ENCODE assay signal across 8 cellular contexts in genomic region chrX:76149160-76149841, GRCh38. TPM values are rescaled to one million over a fixed set of nuclear protein-coding genes. Genes with fewer than 3 reads are reported as not detected.
DNase-seq lines count a peak whose midpoint lies in the region; ATAC-seq and TF ChIP-seq lines count a peak whose summit lies in the region.
"Not testable (repeated sequence)": the region's sequence is repeated elsewhere in the genome, so short reads cannot be mapped to it uniquely, and the experiment has no call there.

No MANE protein-coding gene starts in this region.

- H3K27ac Mint-ChIP-seq in activated CD4-positive, alpha-beta T cell treated with anti-CD3 and anti-CD28 coated beads, Interleukin-2, amount 10 ng/mL, durations not matched to agents 24 days and 14 days: peak overlapping the region; percentile 99
- H3K27ac Mint-ChIP-seq in effector memory CD8-positive, alpha-beta T cell: peak overlapping the region; percentile 96 to 98

- H4K8ac ChIP-seq in IMR-90 (ENCODE audit: low read depth in 2 of 2, low read length in 2 of 2): peak overlapping the region in 1 of 2 experiments; percentile 88; a peak in 1 of 4 replicates

- H3K27me3 ChIP-seq in IMR-90 (ENCODE audit: control insufficient read depth, insufficient read depth, low read length); thoracic aorta (replicated peaks; ENCODE audit: insufficient read depth): not testable (repeated sequence)

- CTCF ChIA-PET in IMR-90 (lab: Yijun Ruan, JAX): not testable (repeated sequence)

- H3K9ac ChIP-seq in IMR-90 (ENCODE audit: low read depth, low read length): not testable (repeated sequence)

- not testable (repeated sequence) for H2AK5ac ChIP-seq in IMR-90 (ENCODE audit: low read depth, low read length)

- not testable (repeated sequence) for H2BK120ac ChIP-seq in IMR-90 (ENCODE audit: low read depth, low read length)

- not testable (repeated sequence) for H3K4me1 ChIP-seq in IMR-90 (ENCODE audit: control insufficient read depth, insufficient read depth, low read length); thoracic aorta (ENCODE audit: control insufficient read depth in 1 of 2, low read depth in 2 of 2)
- peaks cover 12% of the 10 kb centered on the region for H3K4me1 ChIP-seq in mucosa of descending colon (ENCODE audit: low read depth)

- not testable (repeated sequence) for TF ChIP-seq RAD21 in IMR-90 (IDR thresholded peaks at IDR 0.05; ENCODE audit: low read length)

- H3K4me3 Mint-ChIP-seq in activated CD4-positive, alpha-beta T cell treated with anti-CD3 and anti-CD28 coated beads, Interleukin-2, amount 10 ng/mL, durations not matched to agents 24 days and 14 days: peak overlapping the region; percentile 78
- peak overlapping the region; percentile 77 to 79 for H3K4me3 Mint-ChIP-seq in effector memory CD8-positive, alpha-beta T cell

- WGBS in IMR-90 (ENCODE audit: extremely low coverage in 2 of 2, insufficient read length in 1 of 2), 2 experiments: no CpG with 5 or more reads among the region's 40 CpGs

- not testable (repeated sequence) for TF ChIP-seq CTCF in IMR-90 (conservative IDR thresholded peaks at IDR 0.05; ENCODE audit: low read depth, low read length); mucosa of descending colon (IDR thresholded peaks at IDR 0.05); thoracic aorta (IDR thresholded peaks at IDR 0.05)

- not testable (repeated sequence) for H4K91ac ChIP-seq in IMR-90 (ENCODE audit: insufficient read depth, low read depth, low read length)

- H3K27me3 Mint-ChIP-seq in activated CD4-positive, alpha-beta T cell treated with anti-CD3 and anti-CD28 coated beads, Interleukin-2, amount 10 ng/mL, durations not matched to agents 24 days and 14 days; effector memory CD8-positive, alpha-beta T cell: not testable (repeated sequence)

- H4K5ac ChIP-seq in IMR-90 (ENCODE audit: low read depth, low read length): not testable (repeated sequence)

- H3K23ac ChIP-seq in IMR-90 (ENCODE audit: low read depth, low read length): not testable (repeated sequence)

- H3K4ac ChIP-seq in IMR-90 (ENCODE audit: low read depth, low read length): not testable (repeated sequence)

- H3K36me3 ChIP-seq in IMR-90 (ENCODE audit: control insufficient read depth, insufficient read depth, low read length); mucosa of descending colon (ENCODE audit: low read depth); thoracic aorta: not testable (repeated sequence)

- DNase-seq in IMR-90; activated CD4-positive, alpha-beta T cell treated with anti-CD3 and anti-CD28 coated beads, Interleukin-2, amount 10 ng/mL, durations not matched to agents 24 days and 14 days; effector memory CD8-positive, alpha-beta T cell; mucosa of descending colon; thoracic aorta (ENCODE audit: low spot score): not testable (repeated sequence)

- H4K20me1 ChIP-seq in IMR-90 (ENCODE audit: insufficient read depth, low read length): not testable (repeated sequence)

- intact Hi-C loops in IMR-90 (cut with micrococcal nuclease): loop anchor here (5.0 kb wide), 1 partner anchor 103 kb away; no protein-coding TSS in a partner anchor
- intact Hi-C loops in activated CD4-positive, alpha-beta T cell treated with anti-CD3 and anti-CD28 coated beads, Interleukin-2, amount 10 ng/mL, durations not matched to agents 24 days and 14 days (cut with micrococcal nuclease): loop anchor here (5.0 kb wide), 1 partner anchor 103 kb away; no protein-coding TSS in a partner anchor
- intact Hi-C loops in mucosa of descending colon (cut with DNase I, micrococcal nuclease): not testable (repeated sequence)

- dilution Hi-C loops in IMR-90 (cut with HindIII; ENCODE audit: low sequenced_read_pairs, unreplicated experiment): not testable (repeated sequence)

- not testable (repeated sequence) for TF ChIP-seq POLR2A in IMR-90 (IDR thresholded peaks at IDR 0.05; ENCODE audit: low read depth, low read length)

- in situ Hi-C loops in IMR-90 (cut with MboI; ENCODE audit: low sequenced_read_pairs): not testable (repeated sequence)

- H3K56ac ChIP-seq in IMR-90 (ENCODE audit: extremely low read depth, insufficient read depth, low read length): not testable (repeated sequence)

- H2BK20ac ChIP-seq in IMR-90 (ENCODE audit: low read depth, low read length): not testable (repeated sequence)

- POLR2A ChIA-PET in IMR-90 (lab: Charles Lee; ENCODE audit: unreplicated experiment): not testable (repeated sequence)

- not testable (repeated sequence) for H3K4me3 ChIP-seq in IMR-90 (ENCODE audit: insufficient read depth, low read depth, low read length); mucosa of descending colon; thoracic aorta

- BruUV-seq in IMR-90 (replicated peaks; lab: Mats Ljungman, UMichigan): not testable (repeated sequence)

- not testable (repeated sequence) for H3K36me3 Mint-ChIP-seq in activated CD4-positive, alpha-beta T cell treated with anti-CD3 and anti-CD28 coated beads, Interleukin-2, amount 10 ng/mL, durations not matched to agents 24 days and 14 days (ENCODE audit: low read depth)
- H3K36me3 Mint-ChIP-seq in effector memory CD8-positive, alpha-beta T cell (ENCODE audit: insufficient read depth): peaks cover 16% of the 10 kb centered on the region

- H3K9me1 ChIP-seq in IMR-90 (ENCODE audit: insufficient read depth, low read length): not testable (repeated sequence)

- not testable (repeated sequence) for H3K18ac ChIP-seq in IMR-90 (ENCODE audit: low read depth, low read length)

- H2AK9ac ChIP-seq in IMR-90 (replicated peaks; ENCODE audit: low read depth, low read length, poor library complexity): not testable (repeated sequence)

- H3K9me3 Mint-ChIP-seq in activated CD4-positive, alpha-beta T cell treated with anti-CD3 and anti-CD28 coated beads, Interleukin-2, amount 10 ng/mL, durations not matched to agents 24 days and 14 days; effector memory CD8-positive, alpha-beta T cell: not testable (repeated sequence)

- not testable (repeated sequence) for H2AFZ ChIP-seq in IMR-90 (replicated peaks; ENCODE audit: low read length, poor library complexity)

- ATAC-seq in GM18517 (IDR thresholded peaks at IDR 0.05; ENCODE audit: unreplicated experiment) (peak; percentile 66), GM21515 (IDR thresholded peaks at IDR 0.05; ENCODE audit: unreplicated experiment) (peak; percentile 54), HG02981 (IDR thresholded peaks at IDR 0.05; ENCODE audit: unreplicated experiment) (peak; percentile 42), IMR-90 (ENCODE audit: low read depth) (peak; percentile 72), mucosa of descending colon (peak; percentile 82), thoracic aorta (ENCODE audit: insufficient number of reproducible peaks, low FRiP score, low read depth) (peak; percentile 79)
- ATAC-seq in effector memory CD8-positive, alpha-beta T cell (replicated peaks): peak; percentile 62

- H3K4me2 ChIP-seq in IMR-90 (ENCODE audit: low read depth, low read length): not testable (repeated sequence)

- H3K4me1 Mint-ChIP-seq in activated CD4-positive, alpha-beta T cell treated with anti-CD3 and anti-CD28 coated beads, Interleukin-2, amount 10 ng/mL, durations not matched to agents 24 days and 14 days: peaks cover 14% of the 10 kb centered on the region
- H3K4me1 Mint-ChIP-seq in effector memory CD8-positive, alpha-beta T cell (ENCODE audit: low read depth in 2 of 2): not testable (repeated sequence)

- H2BK15ac ChIP-seq in IMR-90 (ENCODE audit: low read depth, low read length): not testable (repeated sequence)

- H3K79me1 ChIP-seq in IMR-90 (ENCODE audit: low read depth in 1 of 2, low read length in 2 of 2): not testable (repeated sequence)

- H3K9me3 ChIP-seq in IMR-90 (ENCODE audit: control insufficient read depth, insufficient read depth, low read length); mucosa of descending colon; thoracic aorta: not testable (repeated sequence)

- not testable (repeated sequence) for H2BK5ac ChIP-seq in IMR-90 (ENCODE audit: low read depth, low read length, poor library complexity, severe bottlenecking)

- not testable (repeated sequence) for H3K14ac ChIP-seq in IMR-90 (replicated peaks; ENCODE audit: low read depth, low read length)

- H3K27ac ChIP-seq in IMR-90 (ENCODE audit: insufficient read depth, low read length); thoracic aorta: not testable (repeated sequence)

RNA-seq across cellular contexts. Expression of gene PBDC1, which starts 23.6 kb away (rescaled TPM):
- total RNA-seq in IMR-90 (2012; rRNA removed) (10.2 and 11.1 TPM in 2 replicates), mucosa of descending colon (10 to 100 TPM; 23.0 to 25.7 (median 24.3) TPM), thoracic aorta (10 to 100 TPM; 10.2 to 19.4 TPM)
- 22.5 and 24.0 TPM in 2 replicates for polyA plus RNA-seq in IMR-90 (2012; rRNA removed)
- 11.6 and 19.9 TPM in 2 replicates for polyA plus RNA-seq in IMR-90 (2012; cell fraction: cytosol; rRNA removed)
- polyA plus RNA-seq in IMR-90 (2012; cell fraction: nucleus; rRNA removed; ENCODE audit: low replicate concordance): 2.6 and 8.0 TPM in 2 replicates
- total RNA-seq in activated CD4-positive, alpha-beta T cell treated with anti-CD3 and anti-CD28 coated beads, Interleukin-2, amount 10 ng/mL, durations not matched to agents 24 days and 14 days: 45.5 and 47.4 TPM in 2 replicates
